ENCODE assay signal across 21 cellular contexts in genomic region chr19:6055013-6055795, GRCh38. TPM values are rescaled to one million over a fixed set of nuclear protein-coding genes. Genes with fewer than 3 reads are reported as not detected.
A peak's percentile ranks its signal among the peaks of the same experiment; 100 is the strongest.
DNase-seq lines count a peak whose midpoint lies in the region; ATAC-seq and TF ChIP-seq lines count a peak whose summit lies in the region.
"Had no signal": no experiment of that assay in that cellular context is flagged by ENCODE, and none has a peak within 500 bp of the region (broad histone marks: within the 10 kb centered on the region; RNA-seq: fewer than 3 reads in every experiment).

No MANE protein-coding gene starts in this region.

- no peaks in the 10 kb centered on the region for H3K36me3 ChIP-seq in lower lobe of right lung
- H3K36me3 ChIP-seq in thoracic aorta, result no peaks in the 10 kb centered on the region
- H3K36me3 ChIP-seq: pancreas had no signal

- H3K27me3 Mint-ChIP-seq in activated CD8-positive, alpha-beta memory T cell treated with anti-CD3 and anti-CD28 coated beads, Interleukin-2, amount 10 ng/mL, durations not matched to agents 7 days and 5 days, result peaks cover 16% of the 10 kb centered on the region
- H3K27me3 Mint-ChIP-seq in chondrocyte (ENCODE audit: low read depth), result no peaks in the 10 kb centered on the region

- H3K9me3 ChIP-seq in lower lobe of right lung (no peaks in the 10 kb centered on the region), thoracic aorta (no peaks in the 10 kb centered on the region)
- H3K9me3 ChIP-seq: pancreas had no signal

- CTCF ChIA-PET in activated CD8-positive, alpha-beta memory T cell treated with anti-CD3 and anti-CD28 coated beads, Interleukin-2, amount 10 ng/mL, durations not matched to agents 7 days and 5 days (lab: Charles Lee), result interaction anchor here (1.2 to 2.3 kb wide), 3 partner anchors 66 to 245 kb away, joined by 3 to 8 read pairs (median 4); no protein-coding TSS in a partner anchor

- peak; percentile 19 for DNase-seq in activated CD8-positive, alpha-beta memory T cell treated with anti-CD3 and anti-CD28 coated beads, Interleukin-2, amount 10 ng/mL, durations not matched to agents 7 days and 5 days
- no peak for DNase-seq in activated CD8-positive, alpha-beta memory T cell treated with anti-CD3 and anti-CD28 coated beads, Interleukin-2, amount 50 U/mL, for 4 hours
- peak; percentile 3 for DNase-seq in chondrocyte (ENCODE audit: low spot score)
- DNase-seq in lower lobe of right lung, result no peak
- DNase-seq in thoracic aorta (ENCODE audit: low spot score), result no peak
- no peak for DNase-seq in HuH-7.5 (ENCODE audit: low spot score)
- DNase-seq in NOMO-1 treated with dmso at 0.1 percent for 144 hours (lab: John Stamatoyannopoulos, UW; ENCODE audit: unreplicated experiment), result no peak
- no peak for DNase-seq in DMS153 (lab: John Stamatoyannopoulos, UW)
- DNase-seq: 8988T; activated CD4-positive, CD25-positive, alpha-beta regulatory T cell; AML-193; glutamatergic neuron; MV-4-11; NCI-H1694 treated with DMSO at 0.1 percent for 48 hours; pancreas; stimulated activated CD8-positive, alpha-beta memory T cell treated with anti-CD3 and anti-CD28 coated beads, Interleukin-4, amount 100 ng/mL, for 48 hours; T-helper 9 cell had no signal

- TF ChIP-seq CTCF in chondrocyte (IDR thresholded peaks at IDR 0.05) (no peak), lower lobe of right lung (IDR thresholded peaks at IDR 0.05) (no peak), thoracic aorta (IDR thresholded peaks at IDR 0.05) (no peak)

- no peaks in the 10 kb centered on the region for H3K9me3 Mint-ChIP-seq in activated CD8-positive, alpha-beta memory T cell treated with anti-CD3 and anti-CD28 coated beads, Interleukin-2, amount 10 ng/mL, durations not matched to agents 7 days and 5 days (ENCODE audit: low read depth)
- H3K9me3 Mint-ChIP-seq in chondrocyte (ENCODE audit: low read depth), result peaks cover 3% of the 10 kb centered on the region
- H3K9me3 Mint-ChIP-seq: activated naive CD4-positive, alpha-beta T cell treated with anti-CD3 and anti-CD28 coated beads, Interleukin-2, amount 50 U/mL, for 72 hours; activated T-helper 1 cell treated with anti-CD3 and anti-CD28 coated beads, Interleukin-12 subunit alpha, Interleukin-12 subunit beta, Interleukin-2, Interleukin-4 antibody, amounts not matched to agents 30 ng/mL and 10 ng/mL and 1 ng/mL, durations not matched to agents 14 hours and 24 hours and 36 hours had no signal

- H3K36me3 Mint-ChIP-seq in activated CD8-positive, alpha-beta memory T cell treated with anti-CD3 and anti-CD28 coated beads, Interleukin-2, amount 10 ng/mL, durations not matched to agents 7 days and 5 days, result no peaks in the 10 kb centered on the region
- H3K36me3 Mint-ChIP-seq in chondrocyte (ENCODE audit: low read depth), result peaks cover 1% of the 10 kb centered on the region
- H3K36me3 Mint-ChIP-seq: activated naive CD4-positive, alpha-beta T cell treated with anti-CD3 and anti-CD28 coated beads, Interleukin-2, amount 50 U/mL, for 72 hours had no signal

- no peak for ATAC-seq in activated CD8-positive, alpha-beta memory T cell treated with anti-CD3 and anti-CD28 coated beads, Interleukin-2, amount 10 ng/mL, durations not matched to agents 7 days and 5 days
- ATAC-seq in lower lobe of right lung, result no peak
- ATAC-seq in thoracic aorta (ENCODE audit: insufficient number of reproducible peaks, low FRiP score, low read depth), result no peak
- ATAC-seq: activated naive CD4-positive, alpha-beta T cell treated with anti-CD3 and anti-CD28 coated beads, Interleukin-2, amount 50 U/mL, for 72 hours; HCT116; pancreas had no signal

- intact Hi-C loops in lower lobe of right lung (cut with DNase I), result no loop called here

- H3K4me1 ChIP-seq in lower lobe of right lung (peaks cover 45% of the 10 kb centered on the region), thoracic aorta (ENCODE audit: control insufficient read depth in 1 of 2, low read depth in 2 of 2) (peaks cover 33 to 53% of the 10 kb centered on the region in 2 donors)

- H3K27me3 ChIP-seq in lower lobe of right lung (ENCODE audit: low read depth) (no peaks in the 10 kb centered on the region), thoracic aorta (replicated peaks; ENCODE audit: insufficient read depth) (no peaks in the 10 kb centered on the region)
- H3K27me3 ChIP-seq: pancreas had no signal

- no peak overlapping the region for H3K4me3 Mint-ChIP-seq in activated CD8-positive, alpha-beta memory T cell treated with anti-CD3 and anti-CD28 coated beads, Interleukin-2, amount 10 ng/mL, durations not matched to agents 7 days and 5 days
- no peak overlapping the region for H3K4me3 Mint-ChIP-seq in chondrocyte (ENCODE audit: unreplicated experiment)
- H3K4me3 Mint-ChIP-seq: activated T-helper 1 cell treated with anti-CD3 and anti-CD28 coated beads, Interleukin-12 subunit alpha, Interleukin-12 subunit beta, Interleukin-2, Interleukin-4 antibody, amounts not matched to agents 30 ng/mL and 10 ng/mL and 1 ng/mL, durations not matched to agents 14 hours and 24 hours and 36 hours; nephron had no signal

- no peak overlapping the region for H3K4me3 ChIP-seq in lower lobe of right lung
- no peak overlapping the region for H3K4me3 ChIP-seq in thoracic aorta
- H3K4me3 ChIP-seq: pancreas had no signal

- H3K27ac ChIP-seq in lower lobe of right lung, result peak overlapping the region; percentile 34
- peak overlapping the region; percentile 96 to 97 for H3K27ac ChIP-seq in thoracic aorta

- H3K4me1 Mint-ChIP-seq in activated CD8-positive, alpha-beta memory T cell treated with anti-CD3 and anti-CD28 coated beads, Interleukin-2, amount 10 ng/mL, durations not matched to agents 7 days and 5 days, result peaks cover under 1% of the 10 kb centered on the region
- peaks cover 25% of the 10 kb centered on the region for H3K4me1 Mint-ChIP-seq in chondrocyte (ENCODE audit: low read depth)

- H3K27ac Mint-ChIP-seq in activated CD8-positive, alpha-beta memory T cell treated with anti-CD3 and anti-CD28 coated beads, Interleukin-2, amount 10 ng/mL, durations not matched to agents 7 days and 5 days, result no peak overlapping the region
- H3K27ac Mint-ChIP-seq in chondrocyte (ENCODE audit: unreplicated experiment), result no peak overlapping the region
- H3K27ac Mint-ChIP-seq: activated T-helper 1 cell treated with anti-CD3 and anti-CD28 coated beads, Interleukin-12 subunit alpha, Interleukin-12 subunit beta, Interleukin-2, Interleukin-4 antibody, amounts not matched to agents 30 ng/mL and 10 ng/mL and 1 ng/mL, durations not matched to agents 14 hours and 24 hours and 36 hours; nephron had no signal

RNA-seq across cellular contexts. Expression of gene RFX2, which starts 55.1 kb away (rescaled TPM):
- 10 to 100 TPM in 1 of 2 experiments, 1 to 10 TPM in 1; 9.8 to 11.7 TPM for total RNA-seq in activated CD8-positive, alpha-beta memory T cell treated with anti-CD3 and anti-CD28 coated beads, Interleukin-2, amount 10 ng/mL, durations not matched to agents 7 days and 5 days
- total RNA-seq in chondrocyte, result 5.6 to 9.9 TPM (median 6.5 TPM) in 3 replicates
- total RNA-seq in lower lobe of right lung, result 20.9 TPM
- total RNA-seq in thoracic aorta, result 10 to 100 TPM; 21.7 to 30.3 TPM

Comparison
In these comparisons a context has a peak if more than half of its experiments do, and no peak if none do; other contexts are left out.
1. DNase-seq: peak in activated CD8-positive, alpha-beta memory T cell treated with anti-CD3 and anti-CD28 coated beads, Interleukin-2, amount 10 ng/mL, durations not matched to agents 7 days and 5 days (single experiment) and chondrocyte (single experiment); none in activated CD8-positive, alpha-beta memory T cell treated with anti-CD3 and anti-CD28 coated beads, Interleukin-2, amount 50 U/mL, for 4 hours (single experiment), lower lobe of right lung (single experiment), thoracic aorta (single experiment), HuH-7.5 (single experiment), NOMO-1 treated with dmso at 0.1 percent for 144 hours (single experiment) and DMS153 (single experiment).